29 cellular contexts compared by ENCODE assay signal in the genomic region with DNA sequence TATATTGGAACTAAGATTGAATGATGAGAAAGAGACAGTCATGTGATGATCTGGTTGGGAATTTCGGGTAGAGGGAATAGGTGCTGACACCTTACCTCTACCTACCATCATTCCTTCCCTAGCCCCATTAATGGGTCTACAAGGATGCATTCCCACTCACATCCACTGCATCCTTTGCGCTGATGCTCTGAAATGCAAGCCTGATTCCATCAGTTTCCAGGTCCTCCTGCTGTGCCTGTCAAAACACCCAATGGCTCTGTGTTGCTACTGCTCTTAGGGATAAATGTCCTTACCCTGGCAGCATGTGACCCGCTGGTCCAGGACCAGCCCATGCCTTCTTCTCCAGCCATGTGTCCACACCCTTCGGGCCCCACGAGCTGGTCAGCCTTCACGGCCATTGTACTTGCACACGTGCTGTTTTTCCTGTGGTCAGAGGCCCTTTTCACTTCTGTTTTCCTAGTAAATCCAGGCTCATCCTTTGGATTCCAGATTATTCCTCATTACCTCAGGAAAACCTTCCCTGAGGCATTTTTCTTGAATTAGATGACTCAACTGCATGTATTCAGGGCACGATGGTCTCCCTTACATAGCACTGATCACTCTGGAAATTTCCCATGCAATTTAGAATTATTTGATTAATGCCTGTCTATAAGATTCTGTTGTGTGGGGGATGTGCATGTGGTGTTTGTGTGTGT.
"Had no signal": no experiment of that assay in that cellular context is flagged by ENCODE, and none has a peak within 500 bp of the region (broad histone marks: within the 10 kb centered on the region; RNA-seq: fewer than 3 reads in every experiment).

No MANE protein-coding gene starts in this region.

- H3K4me3 Mint-ChIP-seq: activated naive CD8-positive, alpha-beta T cell; naive thymus-derived CD8-positive, alpha-beta T cell; stimulated activated memory B cell treated with anti-CD40 and anti-IgM and Interleukin-4, amounts not matched to agents 10 μg/mL and 1 μg/mL and 100 μg/mL, for 72 hours; stimulated activated naive CD8-positive, alpha-beta T cell treated with anti-CD3 and anti-CD28 coated beads, Interleukin-15, amount 100 ng/mL, for 72 hours; T-helper 1 cell treated with Interleukin-12 subunit alpha and Interleukin-12 subunit beta and Interleukin-4 antibody, amounts not matched to agents 30 μg/mL and 1 μg/mL, for 36 hours had no signal

- ATAC-seq: gastrocnemius medialis; naive thymus-derived CD8-positive, alpha-beta T cell; stimulated activated memory B cell treated with anti-CD40 and anti-IgM and Interleukin-4, amounts not matched to agents 10 μg/mL and 1 μg/mL and 100 μg/mL, for 72 hours; stimulated activated naive CD8-positive, alpha-beta T cell treated with anti-CD3 and anti-CD28 coated beads, Interleukin-15, amount 100 ng/mL, for 72 hours had no signal

- H3K27ac Mint-ChIP-seq: activated naive CD8-positive, alpha-beta T cell; stimulated activated memory B cell treated with anti-CD40 and anti-IgM and Interleukin-4, amounts not matched to agents 10 μg/mL and 1 μg/mL and 100 μg/mL, for 72 hours; stimulated activated naive CD8-positive, alpha-beta T cell treated with anti-CD3 and anti-CD28 coated beads, Interleukin-15, amount 100 ng/mL, for 72 hours; T-helper 1 cell treated with Interleukin-12 subunit alpha and Interleukin-12 subunit beta and Interleukin-4 antibody, amounts not matched to agents 30 μg/mL and 1 μg/mL, for 36 hours had no signal

- DNase-seq: activated CD4-positive, alpha-beta T cell treated with anti-CD3 and anti-CD28 coated beads for 4 hours; activated CD4-positive, alpha-beta T cell treated with anti-CD3 and anti-CD28 coated beads, Interleukin-2, amount 50 U/mL, for 48 hours; activated CD8-positive, alpha-beta memory T cell treated with anti-CD3 and anti-CD28 coated beads for 24 hours; activated effector memory CD4-positive, alpha-beta T cell treated with Interleukin-2 at 50 U/mL for 16 hours; activated naive CD4-positive, alpha-beta T cell treated with Interleukin-2 at 50 U/mL for 16 hours; anterior cingulate cortex; effector CD8-positive, alpha-beta T cell; gastrocnemius medialis; kidney; naive thymus-derived CD8-positive, alpha-beta T cell; ovary; sigmoid colon; small intestine; stimulated activated CD4-positive, alpha-beta T cell treated with anti-CD3 and anti-CD28 coated beads, Interleukin-4, amount 100 ng/mL, for 4 hours; stimulated activated CD8-positive, alpha-beta memory T cell treated with anti-CD3 and anti-CD28 coated beads, Interleukin-4, amount 100 ng/mL, for 48 hours; stimulated activated naive CD8-positive, alpha-beta T cell treated with anti-CD3 and anti-CD28 coated beads, Interleukin-15, amount 100 ng/mL, for 72 hours; substantia nigra; T-helper 9 cell; upper lobe of left lung had no signal

- H3K9me3 Mint-ChIP-seq: stimulated activated naive CD8-positive, alpha-beta T cell treated with anti-CD3 and anti-CD28 coated beads, Interleukin-15, amount 100 ng/mL, for 72 hours; T-helper 1 cell treated with Interleukin-12 subunit alpha and Interleukin-12 subunit beta and Interleukin-4 antibody, amounts not matched to agents 30 μg/mL and 1 μg/mL, for 36 hours had no signal

- H3K36me3 Mint-ChIP-seq: activated naive CD8-positive, alpha-beta T cell; naive thymus-derived CD8-positive, alpha-beta T cell; stimulated activated memory B cell treated with anti-CD40 and anti-IgM and Interleukin-4, amounts not matched to agents 10 μg/mL and 1 μg/mL and 100 μg/mL, for 72 hours had no signal

- H3K27me3 ChIP-seq: body of pancreas, colonic mucosa, gastrocnemius medialis, hepatocyte, ovary, sigmoid colon, upper lobe of left lung, vagina had no signal

- H2AFZ ChIP-seq: hepatocyte had no signal

- H3K27me3 Mint-ChIP-seq: stimulated activated memory B cell treated with anti-CD40 and anti-IgM and Interleukin-4, amounts not matched to agents 10 μg/mL and 1 μg/mL and 100 μg/mL, for 72 hours; stimulated activated naive CD8-positive, alpha-beta T cell treated with anti-CD3 and anti-CD28 coated beads, Interleukin-15, amount 100 ng/mL, for 72 hours had no signal

- H3K79me2 ChIP-seq: hepatocyte had no signal

- H3K27ac ChIP-seq: body of pancreas, colonic mucosa, epithelial cell of prostate, gastrocnemius medialis, hepatocyte, ovary, prostate gland, sigmoid colon, upper lobe of left lung, vagina, VCaP had no signal

- H3K4me1 ChIP-seq: body of pancreas, colonic mucosa, gastrocnemius medialis, prostate gland, sigmoid colon, upper lobe of left lung, vagina had no signal

- H3K36me3 ChIP-seq: colonic mucosa, gastrocnemius medialis, ovary, prostate gland, sigmoid colon, upper lobe of left lung, vagina had no signal

- H3K4me2 ChIP-seq: hepatocyte had no signal

- H3K4me1 Mint-ChIP-seq: naive thymus-derived CD8-positive, alpha-beta T cell; stimulated activated memory B cell treated with anti-CD40 and anti-IgM and Interleukin-4, amounts not matched to agents 10 μg/mL and 1 μg/mL and 100 μg/mL, for 72 hours; stimulated activated naive CD8-positive, alpha-beta T cell treated with anti-CD3 and anti-CD28 coated beads, Interleukin-15, amount 100 ng/mL, for 72 hours had no signal

- H3K4me3 ChIP-seq: body of pancreas, colonic mucosa, gastrocnemius medialis, hepatocyte, ovary, prostate gland, sigmoid colon, upper lobe of left lung, vagina had no signal

- H3K9me3 ChIP-seq: body of pancreas, colonic mucosa, gastrocnemius medialis, ovary, prostate gland, sigmoid colon, upper lobe of left lung, vagina had no signal
